ENCODE assay signal across 1 cellular context in genomic region chr13:76027131-76027530, GRCh38.
TF ChIP-seq lines count a peak whose summit lies in the region.

No MANE protein-coding gene starts in this region.

TF ChIP-seq in WTC11, 78 proteins besides CTCF, POLR2A, EP300 and RAD21 (continued from another document):
- no peak for TF ChIP-seq ARID4B (CRISPR knock-in tag; IDR thresholded peaks at IDR 0.05; ENCODE audit: borderline replicate concordance)
- no peak for TF ChIP-seq SMAD3 (CRISPR knock-in tag; IDR thresholded peaks at IDR 0.05; ENCODE audit: borderline replicate concordance)
- no peak for TF ChIP-seq NR1H2 (CRISPR knock-in tag; IDR thresholded peaks at IDR 0.05)
- no peak for TF ChIP-seq STAT6 (CRISPR knock-in tag; conservative IDR thresholded peaks at IDR 0.05; ENCODE audit: low read depth)
- no peak for TF ChIP-seq SOX15 (CRISPR knock-in tag; IDR thresholded peaks at IDR 0.05)
- no peak for TF ChIP-seq ZSCAN18 (CRISPR knock-in tag; IDR thresholded peaks at IDR 0.05)
